8 cellular contexts compared by ENCODE assay signal in the genomic region with DNA sequence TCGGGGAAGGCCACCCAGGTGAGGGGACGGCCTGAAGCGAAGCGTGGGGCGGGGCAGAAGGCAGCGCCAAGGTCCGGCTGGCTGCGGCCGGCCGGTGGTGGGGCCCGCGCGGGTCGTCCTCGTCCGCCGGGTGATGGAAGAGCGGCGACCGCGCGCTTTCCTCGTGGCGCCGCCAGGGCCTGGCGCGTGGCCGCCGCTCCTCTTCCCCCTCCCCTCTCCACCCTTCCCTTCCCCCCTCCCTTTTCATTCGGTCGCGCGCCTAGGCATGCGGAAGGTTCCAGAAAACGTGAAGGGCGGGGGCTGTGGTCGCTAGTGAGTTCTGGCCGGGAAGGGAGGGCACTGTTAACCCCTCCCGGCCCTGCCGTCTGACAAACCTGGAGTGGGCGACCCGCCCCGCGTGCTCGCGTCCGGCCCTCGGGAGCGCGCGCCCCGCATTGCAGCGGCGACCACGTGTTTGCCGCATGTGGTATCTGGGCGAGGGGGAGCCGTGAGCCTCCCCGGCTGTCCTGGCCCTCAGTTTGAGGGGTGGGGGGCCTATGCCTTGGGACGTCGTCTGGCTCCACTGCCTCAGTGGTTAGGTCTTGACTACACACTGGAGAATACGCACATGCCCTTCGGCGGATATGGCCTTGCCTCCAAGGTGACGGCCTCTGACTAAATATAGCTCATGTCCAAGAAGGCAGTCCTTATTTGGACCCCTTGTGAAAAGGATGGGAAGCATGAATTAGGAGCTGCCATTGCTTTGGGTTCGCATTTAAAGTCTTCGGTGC. TPM values are rescaled to one million over a fixed set of nuclear protein-coding genes. Genes with fewer than 3 reads are reported as not detected.
DNase-seq lines count a peak whose midpoint lies in the region; ATAC-seq, FAIRE-seq and TF ChIP-seq lines count a peak whose summit lies in the region.

No MANE protein-coding gene starts in this region.

- TF ChIP-seq EP300 in GM12878 (IDR thresholded peaks at IDR 0.05; ENCODE audit: borderline replicate concordance in 1 of 2, control insufficient read depth in 1 of 2, low read depth in 2 of 2, low read length in 2 of 2): no peak

- H3K9ac ChIP-seq in GM12878 (ENCODE audit: control insufficient read depth, insufficient read depth, low read length) (peak overlapping the region; percentile 100), iPS-15b (ENCODE audit: low read depth, low read length) (peak overlapping the region; percentile 100), skeletal muscle satellite cell (ENCODE audit: low read depth, low read length) (peak overlapping the region; percentile 99)

- H3K27ac ChIP-seq in GM12878 (ENCODE audit: control insufficient read depth, insufficient read depth): peak overlapping the region; percentile 100

- ATAC-seq in GM21423 (IDR thresholded peaks at IDR 0.05; ENCODE audit: unreplicated experiment) (peak; percentile 27), GM12878 (peak; percentile 50)

- H3K36me3 ChIP-seq in GM12878 (ENCODE audit: control insufficient read depth in 2 of 2, insufficient read depth in 2 of 2, low read length in 1 of 2) (peaks cover 5 to 23% of the 10 kb centered on the region in 2 experiments), iPS-15b (ENCODE audit: control insufficient read depth, insufficient read depth, low read length) (peaks cover 24% of the 10 kb centered on the region), skeletal muscle satellite cell (ENCODE audit: insufficient read depth, low read length) (peaks cover 48% of the 10 kb centered on the region)

- H3K4me2 ChIP-seq in GM12878 (ENCODE audit: control insufficient read depth, insufficient read depth) (peak overlapping the region; percentile 86), skeletal muscle satellite cell (ENCODE audit: low read length) (peak overlapping the region; percentile 98)

- SMC1A ChIA-PET in GM12878 (lab: Charles Lee; ENCODE audit: uncharacterized antibody, unreplicated experiment): interaction anchor here (0.8 to 8.2 kb wide), 15 partner anchors 11 to 375 kb away, joined by 3 to 86 read pairs (median 7); a partner anchor contains a TSS

- peaks cover 4% of the 10 kb centered on the region; the same call in 1 of the 2 replicates for H4K20me1 ChIP-seq in GM12878 (ENCODE audit: control insufficient read depth, insufficient read depth)

- CTCF ChIA-PET in GM12878 (lab: Yijun Ruan, JAX): interaction anchor here (0.6 to 10.9 kb wide), 13 partner anchors 13 to 522 kb away, joined by 3 to 134 read pairs (median 3); no protein-coding TSS in a partner anchor

- DNase-seq in DMS79 (lab: John Stamatoyannopoulos, UW) (peak; percentile 42), HuH-7.5 (ENCODE audit: low spot score) (peak; percentile 15), T-helper 9 cell (peak; percentile 60), GM12878 (ENCODE audit: low read depth, low spot score) (peak; percentile 36), NCI-H1694 (lab: John Stamatoyannopoulos, UW) (no peak)

- RAD21 ChIA-PET in GM12878 (lab: Charles Lee; ENCODE audit: unreplicated experiment): interaction anchor here (0.8 to 6.2 kb wide), 11 partner anchors 9 to 600 kb away, joined by 3 to 43 read pairs (median 5); a partner anchor contains a TSS

- no peak for FAIRE-seq in GM12878 (lab: Jason Lieb, UNC)

- TF ChIP-seq POLR2A in GM12878 (IDR thresholded peaks at IDR 0.05; ENCODE audit: low read depth, low read length): peak; percentile 58

- TF ChIP-seq CTCF in GM12878 (IDR thresholded peaks at IDR 0.05 in 2 of 3, conservative IDR thresholded peaks at IDR 0.05 in 1 of 3; ENCODE audit: control insufficient read depth in 2 of 3, extremely low read depth in 1 of 3, insufficient read depth in 1 of 3, low read depth in 3 of 3, low read length in 3 of 3): no peak

- H3K9me3 ChIP-seq in GM12878 (replicated peaks; ENCODE audit: control insufficient read depth, insufficient read depth, low read length): no peaks in the 10 kb centered on the region; the same call in 2 of the 3 replicates
- H3K9me3 ChIP-seq in iPS-15b (ENCODE audit: control insufficient read depth, insufficient read depth, low read length): no peaks in the 10 kb centered on the region
- H3K9me3 ChIP-seq in skeletal muscle satellite cell (replicated peaks; ENCODE audit: low read length): no peaks in the 10 kb centered on the region

- intact Hi-C loops in GM12878 (cut with micrococcal nuclease; ENCODE audit: unreplicated experiment): loop anchor here (2.0 to 5.0 kb wide), 2 partner anchors 78 to 185 kb away; a partner anchor contains a TSS

- 0% methylated on average over 49 of the region's 67 CpGs for WGBS in GM12878 (ENCODE audit: insufficient coverage, insufficient replicate concordance, low lambda C conversion rate, missing lambda C conversion rate)

- in situ Hi-C loops in GM12878 (cut with MboI): no loop called here

- peaks cover 60% of the 10 kb centered on the region for H3K79me2 ChIP-seq in GM12878 (ENCODE audit: control insufficient read depth, insufficient read depth, low read length)

- peak overlapping the region; percentile 33; the same call in 1 of the 2 replicates for H2AFZ ChIP-seq in GM12878 (ENCODE audit: control insufficient read depth, low read depth, low read length)

- H3K4me3 ChIP-seq in GM12878 (peak overlapping the region; percentile 86), iPS-15b (ENCODE audit: low read depth, low read length) (peak overlapping the region; percentile 97), skeletal muscle satellite cell (ENCODE audit: low read length) (peak overlapping the region; percentile 98)

- BruUV-seq in GM12878 (replicated peaks; lab: Mats Ljungman, UMichigan): no TSS peak

- POLR2A ChIA-PET in GM12878 (lab: Charles Lee): interaction anchor here (0.6 to 3.7 kb wide), 29 partner anchors 8 to 613 kb away, joined by 3 to 33 read pairs (median 4); a partner anchor contains a TSS

- H3K4me1 ChIP-seq in GM12878 (ENCODE audit: control insufficient read depth, insufficient read depth, low read length) (no peaks in the 10 kb centered on the region), iPS-15b (ENCODE audit: control insufficient read depth, insufficient read depth, low read length) (peaks cover 10% of the 10 kb centered on the region), skeletal muscle satellite cell (ENCODE audit: control insufficient read depth, insufficient read depth, low read length) (peaks cover 31% of the 10 kb centered on the region)

- H3K27me3 ChIP-seq in GM12878 (replicated peaks in 1 of 2; ENCODE audit: control insufficient read depth in 2 of 2, insufficient read depth in 2 of 2, low read length in 1 of 2): no peaks in the 10 kb centered on the region
- H3K27me3 ChIP-seq in iPS-15b (ENCODE audit: control insufficient read depth, insufficient read depth, low read length): no peaks in the 10 kb centered on the region
- no peaks in the 10 kb centered on the region for H3K27me3 ChIP-seq in skeletal muscle satellite cell (ENCODE audit: control insufficient read depth, insufficient read depth, low read length)

- no peak for TF ChIP-seq RAD21 in GM12878 (IDR thresholded peaks at IDR 0.05; ENCODE audit: insufficient read depth, low read depth, low read length)

RNA-seq across cellular contexts. Expression of a gene that starts 0.6 kb away (rescaled TPM):
- total RNA-seq in GM12878 (2013; cell fraction: nucleolus; rRNA removed): 493 and 530 TPM in 2 replicates
- 183 TPM in 2 replicates for total RNA-seq in GM12878 (2014; rRNA removed)
- total RNA-seq in GM12878 (2014; rRNA removed; fragmentation: Illumina TruSeq; extraction: Trizol): 125 and 133 TPM in 2 replicates
- total RNA-seq in GM12878 (2021): 255 and 286 TPM in 2 replicates
- polyA plus RNA-seq in GM12878 (2011; ENCODE audit: low read depth): 181 TPM
- polyA plus RNA-seq in GM12878 (2011; rRNA removed): 408 and 460 TPM in 2 replicates
- polyA plus RNA-seq in GM12878 (2011; cell fraction: cytosol; rRNA removed): 191 and 198 TPM in 2 replicates
- 1,098 and 1,398 TPM in 2 replicates for polyA plus RNA-seq in GM12878 (2011; cell fraction: nucleus; rRNA removed)
- 173 and 216 TPM in 2 replicates for polyA plus RNA-seq in GM12878 (2012)
- 293 and 364 TPM in 2 replicates for polyA plus RNA-seq in GM12878 (2014; fragmentation: Illumina TruSeq; extraction: Trizol)
- 100 to 1,000 TPM in 1 of 2 experiments, 10 to 100 TPM in 1; 97.6 to 127 TPM for polyA plus RNA-seq in GM12878 (2014; fragmentation: Nextera tagmentation; extraction: Ambion mirVana)
- polyA plus RNA-seq in GM12878 (2014; rRNA removed): 329 and 359 TPM in 2 replicates
- polyA plus RNA-seq in GM12878 (2016; fragmentation: Nextera tagmentation; extraction: Ambion mirVana): 100 to 1,000 TPM; 312 to 333 TPM
- 278 and 391 TPM in 2 replicates for polyA minus RNA-seq in GM12878 (2011; rRNA and poly(A)+ RNA removed)
- 148 and 153 TPM in 2 replicates for polyA minus RNA-seq in GM12878 (2011; cell fraction: cytosol; rRNA and poly(A)+ RNA removed)
- 454 and 629 TPM in 2 replicates for polyA minus RNA-seq in GM12878 (2011; cell fraction: nucleus; rRNA and poly(A)+ RNA removed)
- total RNA-seq in skeletal muscle satellite cell (2012; rRNA removed): 104 and 107 TPM in 2 replicates

RNA-seq across cellular contexts. Expression of a gene that starts 21.7 kb away (rescaled TPM):
- total RNA-seq in GM12878 (2013; cell fraction: nucleolus; rRNA removed): 42.9 and 48.5 TPM in 2 replicates
- total RNA-seq in GM12878 (2014; rRNA removed) (22.2 and 23.6 TPM in 2 replicates), GM12878 (2014; rRNA removed; fragmentation: Illumina TruSeq; extraction: Trizol) (18.5 and 20.8 TPM in 2 replicates), GM12878 (2021) (22.9 and 24.6 TPM in 2 replicates)
- polyA plus RNA-seq in GM12878 (2011; ENCODE audit: low read depth): 14.0 TPM
- polyA plus RNA-seq in GM12878 (2011; rRNA removed) (20.5 and 26.1 TPM in 2 replicates), GM12878 (2014; fragmentation: Illumina TruSeq; extraction: Trizol) (18.1 and 22.5 TPM in 2 replicates), GM12878 (2014; fragmentation: Nextera tagmentation; extraction: Ambion mirVana) (10 to 100 TPM; 46.6 to 52.7 TPM), GM12878 (2014; rRNA removed) (27.0 and 37.6 TPM in 2 replicates), GM12878 (2016; fragmentation: Nextera tagmentation; extraction: Ambion mirVana) (10 to 100 TPM; 25.4 to 30.3 TPM)
- polyA plus RNA-seq in GM12878 (2011; cell fraction: cytosol; rRNA removed): 31.8 and 34.8 TPM in 2 replicates
- 31.5 and 36.5 TPM in 2 replicates for polyA plus RNA-seq in GM12878 (2011; cell fraction: nucleus; rRNA removed)
- 16.8 and 18.2 TPM in 2 replicates for polyA plus RNA-seq in GM12878 (2012)
- polyA minus RNA-seq in GM12878 (2011; rRNA and poly(A)+ RNA removed): 23.8 and 26.3 TPM in 2 replicates
- polyA minus RNA-seq in GM12878 (2011; cell fraction: cytosol; rRNA and poly(A)+ RNA removed): 4.2 and 5.5 TPM in 2 replicates
- polyA minus RNA-seq in GM12878 (2011; cell fraction: nucleus; rRNA and poly(A)+ RNA removed): 30.6 and 37.6 TPM in 2 replicates
- total RNA-seq in skeletal muscle satellite cell (2012; rRNA removed): 33.0 and 38.9 TPM in 2 replicates

RNA-seq across cellular contexts. Expression of a gene that starts 37.8 kb away (rescaled TPM):
- 10.0 and 11.3 TPM in 2 replicates for total RNA-seq in GM12878 (2013; cell fraction: nucleolus; rRNA removed)
- total RNA-seq in GM12878 (2014; rRNA removed) (148 and 159 TPM in 2 replicates), GM12878 (2014; rRNA removed; fragmentation: Illumina TruSeq; extraction: Trizol) (89.5 and 93.6 TPM in 2 replicates), GM12878 (2021) (135 and 141 TPM in 2 replicates)
- polyA plus RNA-seq in GM12878 (2011; ENCODE audit: low read depth): 198 TPM
- polyA plus RNA-seq in GM12878 (2011; rRNA removed) (266 and 269 TPM in 2 replicates), GM12878 (2014; fragmentation: Illumina TruSeq; extraction: Trizol) (266 and 296 TPM in 2 replicates), GM12878 (2014; fragmentation: Nextera tagmentation; extraction: Ambion mirVana) (100 to 1,000 TPM; 544 to 744 TPM), GM12878 (2014; rRNA removed) (184 and 193 TPM in 2 replicates), GM12878 (2016; fragmentation: Nextera tagmentation; extraction: Ambion mirVana) (100 to 1,000 TPM; 210 to 223 TPM)
- 215 and 276 TPM in 2 replicates for polyA plus RNA-seq in GM12878 (2011; cell fraction: cytosol; rRNA removed)
- polyA plus RNA-seq in GM12878 (2011; cell fraction: nucleus; rRNA removed): 114 and 161 TPM in 2 replicates
- polyA plus RNA-seq in GM12878 (2012): 106 and 136 TPM in 2 replicates
- polyA minus RNA-seq in GM12878 (2011; rRNA and poly(A)+ RNA removed): 72.3 and 75.0 TPM in 2 replicates
- 9.9 and 19.6 TPM in 2 replicates for polyA minus RNA-seq in GM12878 (2011; cell fraction: cytosol; rRNA and poly(A)+ RNA removed)
- 19.1 and 20.6 TPM in 2 replicates for polyA minus RNA-seq in GM12878 (2011; cell fraction: nucleus; rRNA and poly(A)+ RNA removed)
- total RNA-seq in skeletal muscle satellite cell (2012; rRNA removed): 2.8 TPM in 1 of 2 replicates, not detected in the other

RNA-seq across cellular contexts. Expression of a gene that starts 44.7 kb away (rescaled TPM):
- not detected in 2 replicates for total RNA-seq in GM12878 (2013; cell fraction: nucleolus; rRNA removed)
- total RNA-seq in GM12878 (2014; rRNA removed): 17.7 and 19.3 TPM in 2 replicates
- total RNA-seq in GM12878 (2014; rRNA removed; fragmentation: Illumina TruSeq; extraction: Trizol): 6.7 and 7.4 TPM in 2 replicates
- total RNA-seq in GM12878 (2021): 21.8 and 24.5 TPM in 2 replicates
- 48.6 TPM for polyA plus RNA-seq in GM12878 (2011; ENCODE audit: low read depth)
- 1.4 and 3.8 TPM in 2 replicates for polyA plus RNA-seq in GM12878 (2011; rRNA removed)
- 5.0 and 5.5 TPM in 2 replicates for polyA plus RNA-seq in GM12878 (2011; cell fraction: cytosol; rRNA removed)
- 7.6 TPM in 2 replicates for polyA plus RNA-seq in GM12878 (2011; cell fraction: nucleus; rRNA removed)
- polyA plus RNA-seq in GM12878 (2012): 49.1 and 56.1 TPM in 2 replicates
- polyA plus RNA-seq in GM12878 (2014; fragmentation: Illumina TruSeq; extraction: Trizol): 11.0 and 22.0 TPM in 2 replicates
- polyA plus RNA-seq in GM12878 (2014; fragmentation: Nextera tagmentation; extraction: Ambion mirVana): 10 to 100 TPM; 37.1 to 52.7 TPM
- polyA plus RNA-seq in GM12878 (2014; rRNA removed): 31.3 and 38.3 TPM in 2 replicates
- 10 to 100 TPM; 23.8 to 28.0 TPM for polyA plus RNA-seq in GM12878 (2016; fragmentation: Nextera tagmentation; extraction: Ambion mirVana)
- 1.7 and 1.8 TPM in 2 replicates for polyA minus RNA-seq in GM12878 (2011; rRNA and poly(A)+ RNA removed)
- not detected in 2 replicates for polyA minus RNA-seq in GM12878 (2011; cell fraction: cytosol; rRNA and poly(A)+ RNA removed)
- 0.60 TPM in 1 of 2 replicates, not detected in the other for polyA minus RNA-seq in GM12878 (2011; cell fraction: nucleus; rRNA and poly(A)+ RNA removed)
- 10.6 and 38.0 TPM in 2 replicates for total RNA-seq in skeletal muscle satellite cell (2012; rRNA removed)

RNA-seq across cellular contexts. Expression of a gene that starts 56.0 kb away (rescaled TPM):
- 54.5 and 56.8 TPM in 2 replicates for total RNA-seq in GM12878 (2013; cell fraction: nucleolus; rRNA removed)
- 191 and 198 TPM in 2 replicates for total RNA-seq in GM12878 (2014; rRNA removed)
- 141 TPM in 2 replicates for total RNA-seq in GM12878 (2014; rRNA removed; fragmentation: Illumina TruSeq; extraction: Trizol)
- total RNA-seq in GM12878 (2021): 89.7 and 101 TPM in 2 replicates
- 339 TPM for polyA plus RNA-seq in GM12878 (2011; ENCODE audit: low read depth)
- polyA plus RNA-seq in GM12878 (2011; rRNA removed): 264 and 409 TPM in 2 replicates
- polyA plus RNA-seq in GM12878 (2011; cell fraction: cytosol; rRNA removed): 465 and 580 TPM in 2 replicates
- 231 and 428 TPM in 2 replicates for polyA plus RNA-seq in GM12878 (2011; cell fraction: nucleus; rRNA removed)
- polyA plus RNA-seq in GM12878 (2012): 222 and 245 TPM in 2 replicates
- 145 and 196 TPM in 2 replicates for polyA plus RNA-seq in GM12878 (2014; fragmentation: Illumina TruSeq; extraction: Trizol)
- polyA plus RNA-seq in GM12878 (2014; fragmentation: Nextera tagmentation; extraction: Ambion mirVana): 100 to 1,000 TPM; 354 to 368 TPM
- 219 and 235 TPM in 2 replicates for polyA plus RNA-seq in GM12878 (2014; rRNA removed)
- polyA plus RNA-seq in GM12878 (2016; fragmentation: Nextera tagmentation; extraction: Ambion mirVana): 100 to 1,000 TPM; 207 to 235 TPM
- polyA minus RNA-seq in GM12878 (2011; rRNA and poly(A)+ RNA removed): 149 and 194 TPM in 2 replicates
- 33.7 and 36.6 TPM in 2 replicates for polyA minus RNA-seq in GM12878 (2011; cell fraction: cytosol; rRNA and poly(A)+ RNA removed)
- polyA minus RNA-seq in GM12878 (2011; cell fraction: nucleus; rRNA and poly(A)+ RNA removed): 64.7 and 71.0 TPM in 2 replicates
- 172 and 235 TPM in 2 replicates for total RNA-seq in skeletal muscle satellite cell (2012; rRNA removed)
